ENCODE assay signal across 14 cellular contexts in genomic region chr2:105052773-105053172, GRCh38. TPM values are rescaled to one million over a fixed set of nuclear protein-coding genes. Genes with fewer than 3 reads are reported as not detected.
DNase-seq lines count a peak whose midpoint lies in the region; ATAC-seq, FAIRE-seq and TF ChIP-seq lines count a peak whose summit lies in the region.
"Had no signal": no experiment of that assay in that cellular context is flagged by ENCODE, and none has a peak within 500 bp of the region (broad histone marks: within the 10 kb centered on the region; RNA-seq: fewer than 3 reads in every experiment).

No MANE protein-coding gene starts in this region.

- in situ Hi-C loops in HepG2 (cut with HindIII; ENCODE audit: extremely low pct_ligation_motif_present, low pct_unique_long_range_greater_than_20kb), result no loop called here

- H3K4me3 ChIP-seq in MG63 (no peak overlapping the region), HepG2 (replicated peaks in 1 of 3; ENCODE audit: insufficient read depth in 1 of 3, low read depth in 2 of 3, low read length in 3 of 3) (no peak overlapping the region)
- H3K4me3 ChIP-seq: gastroesophageal sphincter, vagina had no signal

- peak; percentile 34 for FAIRE-seq in HepG2 (lab: Jason Lieb, UNC)
- no peak for FAIRE-seq in urothelium cell line (lab: Jason Lieb, UNC)

- H3K9ac ChIP-seq in HepG2 (ENCODE audit: insufficient read depth, low read depth, low read length), result no peak overlapping the region

- no TSS peak for BruUV-seq in HepG2 (replicated peaks; lab: Mats Ljungman, UMichigan)

- peaks cover 3% of the 10 kb centered on the region; the same call in 1 of the 2 replicates for H3K9me3 ChIP-seq in MG63
- 0 out of 2 replicates have a peak, but pooled peaks cover 6% of the 10 kb centered on the region for H3K9me3 ChIP-seq in HepG2 (ENCODE audit: low read length)
- H3K9me3 ChIP-seq: gastroesophageal sphincter, vagina had no signal

- ATAC-seq in HepG2, result peak; percentile 67
- ATAC-seq: gastroesophageal sphincter, T-cell had no signal

- TF ChIP-seq CTCF in HepG2 (CRISPR knock-in tag; IDR thresholded peaks at IDR 0.05), result no peak

- H3K36me3 ChIP-seq in MG63 (peaks cover 19% of the 10 kb centered on the region), HepG2 (replicated peaks in 1 of 2; ENCODE audit: control insufficient read depth in 1 of 2, insufficient read depth in 2 of 2, low read length in 2 of 2) (peaks cover 1 to 16% of the 10 kb centered on the region in 2 experiments; a peak in 3 of 5 replicates)

- peaks cover 10% of the 10 kb centered on the region for H3K4me1 ChIP-seq in HepG2 (ENCODE audit: insufficient read depth, low read length)
- H3K4me1 ChIP-seq: gastroesophageal sphincter, vagina had no signal

- H4K20me1 ChIP-seq in HepG2 (ENCODE audit: insufficient read depth, low read length), result no peaks in the 10 kb centered on the region

- intact Hi-C loops in HepG2 (cut with micrococcal nuclease; ENCODE audit: unreplicated experiment), result no loop called here

- TF ChIP-seq EP300 in HepG2 (IDR thresholded peaks at IDR 0.05; ENCODE audit: low read depth in 2 of 2, low read length in 2 of 2) (0 out of 4 replicates have a peak, but pooled peaks of 1 of the 2 experiments have one; percentile 33), HepG2 (CRISPR knock-in tag; IDR thresholded peaks at IDR 0.05; ENCODE audit: borderline replicate concordance) (no peak)

- no peak overlapping the region for H3K27ac ChIP-seq in HepG2 (ENCODE audit: extremely low read length, insufficient read depth, low read length)
- H3K27ac ChIP-seq: gastroesophageal sphincter, vagina had no signal

- no peaks in the 10 kb centered on the region for H3K79me2 ChIP-seq in HepG2 (ENCODE audit: insufficient read depth, low read length)

- DNase-seq in NCI-H2196 (lab: John Stamatoyannopoulos, UW; ENCODE audit: unreplicated experiment) (peak; percentile 7), NCI-H2196 treated with DMSO at 0.1 percent for 48 hours (lab: John Stamatoyannopoulos, UW; ENCODE audit: unreplicated experiment) (no peak), MG63 (peak; percentile 13), cerebellar cortex (ENCODE audit: low spot score) (peak; percentile 14), HepG2 (ENCODE audit: low spot score) (peak; percentile 74), UCSD-AML1 (lab: John Stamatoyannopoulos, UW; ENCODE audit: unreplicated experiment) (no peak), DMS153 (lab: John Stamatoyannopoulos, UW) (no peak), urothelium cell line (ENCODE audit: low spot score) (no peak)
- DNase-seq: activated B cell treated with CpG ODN at 0.5 μM for 24 hours, DND-41, NCI-H146, T-cell had no signal

- TF ChIP-seq RAD21 in HepG2 (CRISPR knock-in tag; IDR thresholded peaks at IDR 0.05), result no peak

- H3K27me3 ChIP-seq in MG63, result no peaks in the 10 kb centered on the region
- H3K27me3 ChIP-seq in HepG2 (ENCODE audit: control insufficient read depth in 1 of 2, insufficient read depth in 2 of 2, low read length in 2 of 2), result no peaks in the 10 kb centered on the region
- H3K27me3 ChIP-seq: gastroesophageal sphincter, vagina had no signal

- CTCF ChIA-PET in HepG2 (lab: Yijun Ruan, JAX; ENCODE audit: low intra/inter-chr PET ratio, low total read pairs), result no interaction called here

- POLR2A ChIA-PET in HepG2 (lab: Yijun Ruan, JAX), result no interaction called here

- no peak for TF ChIP-seq POLR2A in HepG2 (IDR thresholded peaks at IDR 0.05; ENCODE audit: insufficient read depth in 1 of 2, low read depth in 2 of 2, low read length in 2 of 2)

- no peak overlapping the region for H2AFZ ChIP-seq in HepG2 (ENCODE audit: low read length)

- H3K4me2 ChIP-seq in HepG2 (ENCODE audit: low read depth, low read length), result no peak overlapping the region

- WGBS in HepG2 (ENCODE audit: low lambda C conversion rate), result 61% methylated on average over 1 of the region's 1 CpG

TF ChIP-seq in HepG2, 621 proteins besides CTCF, POLR2A, EP300 and RAD21 (continues in another document):
- peak; percentile 25; the same call in 1 of the 2 replicates for TF ChIP-seq REPIN1 (CRISPR knock-in tag; IDR thresholded peaks at IDR 0.05; ENCODE audit: borderline replicate concordance, low read depth)
- TF ChIP-seq SOX6 (IDR thresholded peaks at IDR 0.05), result no peak
- peak; percentile 42; the same call in 1 of the 2 replicates for TF ChIP-seq SOX6 (CRISPR knock-in tag; IDR thresholded peaks at IDR 0.05)
- TF ChIP-seq, protein P1, sequence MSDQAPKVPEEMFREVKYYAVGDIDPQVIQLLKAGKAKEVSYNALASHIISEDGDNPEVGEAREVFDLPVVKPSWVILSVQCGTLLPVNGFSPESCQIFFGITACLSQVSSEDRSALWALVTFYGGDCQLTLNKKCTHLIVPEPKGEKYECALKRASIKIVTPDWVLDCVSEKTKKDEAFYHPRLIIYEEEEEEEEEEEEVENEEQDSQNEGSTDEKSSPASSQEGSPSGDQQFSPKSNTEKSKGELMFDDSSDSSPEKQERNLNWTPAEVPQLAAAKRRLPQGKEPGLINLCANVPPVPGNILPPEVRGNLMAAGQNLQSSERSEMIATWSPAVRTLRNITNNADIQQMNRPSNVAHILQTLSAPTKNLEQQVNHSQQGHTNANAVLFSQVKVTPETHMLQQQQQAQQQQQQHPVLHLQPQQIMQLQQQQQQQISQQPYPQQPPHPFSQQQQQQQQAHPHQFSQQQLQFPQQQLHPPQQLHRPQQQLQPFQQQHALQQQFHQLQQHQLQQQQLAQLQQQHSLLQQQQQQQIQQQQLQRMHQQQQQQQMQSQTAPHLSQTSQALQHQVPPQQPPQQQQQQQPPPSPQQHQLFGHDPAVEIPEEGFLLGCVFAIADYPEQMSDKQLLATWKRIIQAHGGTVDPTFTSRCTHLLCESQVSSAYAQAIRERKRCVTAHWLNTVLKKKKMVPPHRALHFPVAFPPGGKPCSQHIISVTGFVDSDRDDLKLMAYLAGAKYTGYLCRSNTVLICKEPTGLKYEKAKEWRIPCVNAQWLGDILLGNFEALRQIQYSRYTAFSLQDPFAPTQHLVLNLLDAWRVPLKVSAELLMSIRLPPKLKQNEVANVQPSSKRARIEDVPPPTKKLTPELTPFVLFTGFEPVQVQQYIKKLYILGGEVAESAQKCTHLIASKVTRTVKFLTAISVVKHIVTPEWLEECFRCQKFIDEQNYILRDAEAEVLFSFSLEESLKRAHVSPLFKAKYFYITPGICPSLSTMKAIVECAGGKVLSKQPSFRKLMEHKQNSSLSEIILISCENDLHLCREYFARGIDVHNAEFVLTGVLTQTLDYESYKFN (CRISPR knock-in tag; conservative IDR thresholded peaks at IDR 0.05), result 0 out of 2 replicates have a peak, but pooled peaks have one; percentile 25
- TF ChIP-seq NFIC (IDR thresholded peaks at IDR 0.05; ENCODE audit: low read length), result peak; percentile 57; the same call in 1 of the 2 replicates
- TF ChIP-seq NBN (conservative IDR thresholded peaks at IDR 0.05), result no peak
- TF ChIP-seq ZMYM4 (CRISPR knock-in tag; IDR thresholded peaks at IDR 0.05), result peak; percentile 79; the same call in 1 of the 2 replicates

RNA-seq across cellular contexts. Expression of gene MRPS9, which starts 14.9 kb away (rescaled TPM):
- total RNA-seq in MG63 (2014; rRNA removed; shearing (Covaris generic); ENCODE audit: low replicate concordance), result 41.3 and 55.5 TPM in 2 replicates
- total RNA-seq in HepG2 (2016; rRNA removed; fragmentation: Illumina TruSeq; extraction: Trizol), result 91.8 and 113 TPM in 2 replicates
- 21.4 and 22.9 TPM in 2 replicates for total RNA-seq in HepG2 (2016; cell fraction: cytosol; rRNA removed; fragmentation: Illumina TruSeq; extraction: Trizol; ENCODE audit: low read depth)
- 92.8 and 111 TPM in 2 replicates for total RNA-seq in HepG2 (2016; cell fraction: insoluble cytoplasmic fraction; rRNA removed; fragmentation: Illumina TruSeq; extraction: Trizol)
- total RNA-seq in HepG2 (2016; cell fraction: membrane; rRNA removed; fragmentation: Illumina TruSeq; extraction: Trizol), result 28.5 and 34.3 TPM in 2 replicates
- 38.8 and 44.6 TPM in 2 replicates for total RNA-seq in HepG2 (2016; cell fraction: nucleus; rRNA removed; fragmentation: Illumina TruSeq; extraction: Trizol)
- 23.7 and 31.2 TPM in 2 replicates for polyA plus RNA-seq in HepG2 (2011; rRNA removed)
- 24.2 and 28.1 TPM in 2 replicates for polyA plus RNA-seq in HepG2 (2011; cell fraction: cytosol; rRNA removed)
- 19.8 and 22.9 TPM in 2 replicates for polyA plus RNA-seq in HepG2 (2011; cell fraction: nucleus; rRNA removed)
- polyA plus RNA-seq in HepG2 (2012), result 34.3 and 43.7 TPM in 2 replicates
- polyA plus RNA-seq in HepG2 (2016; cell fraction: cytosol; fragmentation: Illumina TruSeq; extraction: Trizol; ENCODE audit: low read depth), result 17.8 and 18.9 TPM in 2 replicates
- polyA plus RNA-seq in HepG2 (2016; cell fraction: insoluble cytoplasmic fraction; fragmentation: Illumina TruSeq; extraction: Trizol; ENCODE audit: low read depth), result 102 and 106 TPM in 2 replicates
- polyA plus RNA-seq in HepG2 (2016; cell fraction: membrane; fragmentation: Illumina TruSeq; extraction: Trizol; ENCODE audit: low read depth), result 19.5 and 23.6 TPM in 2 replicates
- 44.8 and 56.4 TPM in 2 replicates for polyA plus RNA-seq in HepG2 (2016; cell fraction: nucleus; fragmentation: Illumina TruSeq; extraction: Trizol; ENCODE audit: insufficient read depth, low read depth)
- polyA minus RNA-seq in HepG2 (2011; rRNA and poly(A)+ RNA removed; ENCODE audit: low replicate concordance), result 16.2 and 24.6 TPM in 2 replicates
- 17.8 and 18.0 TPM in 2 replicates for polyA minus RNA-seq in HepG2 (2011; cell fraction: cytosol; rRNA and poly(A)+ RNA removed)
- 17.5 and 25.0 TPM in 2 replicates for polyA minus RNA-seq in HepG2 (2011; cell fraction: nucleus; rRNA and poly(A)+ RNA removed)

Comparison
In these comparisons a context has a peak if more than half of its experiments do, and no peak if none do; other contexts are left out.
1. DNase-seq: peak in NCI-H2196 (single experiment), MG63 (single experiment), cerebellar cortex (single experiment) and HepG2 (single experiment); none in NCI-H2196 treated with DMSO at 0.1 percent for 48 hours (single experiment), UCSD-AML1 (single experiment), DMS153 (single experiment) and urothelium cell line (single experiment).